1 cellular context compared by ENCODE assay signal in genomic region chr3:61545716-61546115, GRCh38.
TF ChIP-seq lines count a peak whose summit lies in the region.

No MANE protein-coding gene starts in this region.

TF ChIP-seq in neural cell, 6 proteins besides CTCF, POLR2A, EP300 and RAD21 (continued from another document):
- no peak for TF ChIP-seq REST (IDR thresholded peaks at IDR 0.05; ENCODE audit: borderline replicate concordance)
- TF ChIP-seq EZH2 (IDR thresholded peaks at IDR 0.05; ENCODE audit: borderline replicate concordance, insufficient read depth, low read length, poor library complexity, severe bottlenecking), result no peak
- no peak for TF ChIP-seq POLR2AphosphoS5 (IDR thresholded peaks at IDR 0.05)
